In genomic region chr17:50018909-50019308, GRCh38 we compare ENCODE assay signal across 36 cellular contexts. TPM values are rescaled to one million over a fixed set of nuclear protein-coding genes. Genes with fewer than 3 reads are reported as not detected.
"Had no signal": no experiment of that assay in that cellular context is flagged by ENCODE, and none has a peak within 500 bp of the region (broad histone marks: within the 10 kb centered on the region; RNA-seq: fewer than 3 reads in every experiment).

No MANE protein-coding gene starts in this region.

- H3K4me1 ChIP-seq: ascending aorta, parathyroid adenoma, psoas muscle, upper lobe of left lung, vagina had no signal

- DNase-seq: activated CD4-positive, alpha-beta memory T cell treated with anti-CD3 and anti-CD28 coated beads for 36 hours; activated CD4-positive, alpha-beta T cell treated with anti-CD3 and anti-CD28 coated beads, Interleukin-2, amount 10 ng/mL, durations not matched to agents 24 days and 14 days; activated CD8-positive, alpha-beta memory T cell treated with anti-CD3 and anti-CD28 coated beads, Interleukin-2, amount 50 U/mL, for 4 hours; activated effector memory CD4-positive, alpha-beta T cell treated with anti-CD3 and anti-CD28 coated beads, Interleukin-2, amount 50 U/mL, for 16 hours; activated naive CD4-positive, alpha-beta T cell treated with anti-CD3 and anti-CD28 coated beads for 36 hours; activated naive CD8-positive, alpha-beta T cell treated with anti-CD3 and anti-CD28 coated beads, Interleukin-2, amount 10 ng/mL, durations not matched to agents 7 days and 5 days; activated T-cell treated with anti-CD3 and anti-CD28 coated beads, Interleukin-2, amount 50 U/mL, for 1 hour; cortex of kidney; effector memory CD8-positive, alpha-beta T cell; foreskin fibroblast; heart right ventricle; left ventricle myocardium superior; naive thymus-derived CD8-positive, alpha-beta T cell; nucleus accumbens; psoas muscle; stimulated activated CD4-positive, alpha-beta T cell treated with anti-CD3 and anti-CD28 coated beads, Interleukin-15, amount 100 ng/mL, for 24 hours; stimulated activated CD4-positive, alpha-beta T cell treated with anti-CD3 and anti-CD28 coated beads, Interleukin-2, amount 100 ng/mL, for 24 hours; stimulated activated naive B cell treated with anti-CD40 and anti-IgM and Interleukin-4, amounts not matched to agents 10 μg/mL and 1 μg/mL and 100 μg/mL, for 72 hours; stomach; T-helper 9 cell; thyroid gland; upper lobe of left lung; WERI-Rb-1 had no signal

- H3K27ac Mint-ChIP-seq: activated CD4-positive, alpha-beta memory T cell treated with anti-CD3 and anti-CD28 coated beads for 36 hours; activated CD4-positive, alpha-beta T cell treated with anti-CD3 and anti-CD28 coated beads, Interleukin-2, amount 10 ng/mL, durations not matched to agents 24 days and 14 days; activated naive CD4-positive, alpha-beta T cell treated with anti-CD3 and anti-CD28 coated beads for 36 hours; activated naive CD8-positive, alpha-beta T cell treated with anti-CD3 and anti-CD28 coated beads, Interleukin-2, amount 10 ng/mL, durations not matched to agents 7 days and 5 days; activated T-helper 1 cell treated with anti-CD3 and anti-CD28 coated beads, Interleukin-12 subunit alpha, Interleukin-12 subunit beta, Interleukin-2, Interleukin-4 antibody, amounts not matched to agents 30 ng/mL and 10 ng/mL and 1 ng/mL, durations not matched to agents 14 hours and 24 hours and 36 hours; brain; effector memory CD8-positive, alpha-beta T cell; stimulated activated naive B cell treated with anti-CD40 and anti-IgM and Interleukin-4, amounts not matched to agents 10 μg/mL and 1 μg/mL and 100 μg/mL, for 72 hours had no signal

- H3K4me1 Mint-ChIP-seq: activated CD4-positive, alpha-beta T cell treated with anti-CD3 and anti-CD28 coated beads, Interleukin-2, amount 10 ng/mL, durations not matched to agents 24 days and 14 days; activated naive CD8-positive, alpha-beta T cell treated with anti-CD3 and anti-CD28 coated beads, Interleukin-2, amount 10 ng/mL, durations not matched to agents 7 days and 5 days; brain; naive thymus-derived CD8-positive, alpha-beta T cell; stimulated activated naive B cell treated with anti-CD40 and anti-IgM and Interleukin-4, amounts not matched to agents 10 μg/mL and 1 μg/mL and 100 μg/mL, for 72 hours had no signal

- H3K27me3 ChIP-seq: ascending aorta, stomach, thyroid gland, upper lobe of left lung, vagina had no signal

- H3K36me3 ChIP-seq: ascending aorta, heart right ventricle, stomach, thyroid gland, upper lobe of left lung, vagina, WERI-Rb-1 had no signal

- H3K4me3 ChIP-seq: ascending aorta, heart right ventricle, psoas muscle, stomach, thyroid gland, upper lobe of left lung, vagina had no signal

- H3K27ac ChIP-seq: ascending aorta, parathyroid adenoma, psoas muscle, stomach, upper lobe of left lung, vagina, WERI-Rb-1 had no signal

- H3K4me3 Mint-ChIP-seq: activated CD4-positive, alpha-beta memory T cell treated with anti-CD3 and anti-CD28 coated beads for 36 hours; activated CD4-positive, alpha-beta T cell treated with anti-CD3 and anti-CD28 coated beads, Interleukin-2, amount 10 ng/mL, durations not matched to agents 24 days and 14 days; activated naive CD4-positive, alpha-beta T cell treated with anti-CD3 and anti-CD28 coated beads for 36 hours; activated naive CD8-positive, alpha-beta T cell treated with anti-CD3 and anti-CD28 coated beads, Interleukin-2, amount 10 ng/mL, durations not matched to agents 7 days and 5 days; activated T-helper 1 cell treated with anti-CD3 and anti-CD28 coated beads, Interleukin-12 subunit alpha, Interleukin-12 subunit beta, Interleukin-2, Interleukin-4 antibody, amounts not matched to agents 30 ng/mL and 10 ng/mL and 1 ng/mL, durations not matched to agents 14 hours and 24 hours and 36 hours; brain; effector memory CD8-positive, alpha-beta T cell; naive thymus-derived CD8-positive, alpha-beta T cell; neural crest cell; stimulated activated naive B cell treated with anti-CD40 and anti-IgM and Interleukin-4, amounts not matched to agents 10 μg/mL and 1 μg/mL and 100 μg/mL, for 72 hours had no signal

- H3K9me3 ChIP-seq: ascending aorta, psoas muscle, thyroid gland, upper lobe of left lung, vagina had no signal

- H3K9ac ChIP-seq: parathyroid adenoma had no signal

- ATAC-seq: activated CD4-positive, CD25-positive, alpha-beta regulatory T cell treated with anti-CD3 and anti-CD28 coated beads, Interleukin-2, amount 50 U/mL, for 24 hours; effector memory CD8-positive, alpha-beta T cell; esophagus mucosa; left ventricle myocardium superior; naive thymus-derived CD8-positive, alpha-beta T cell; psoas muscle; stimulated activated naive B cell treated with anti-CD40 and anti-IgM and Interleukin-4, amounts not matched to agents 10 μg/mL and 1 μg/mL and 100 μg/mL, for 72 hours had no signal

- H2AFZ ChIP-seq: parathyroid adenoma had no signal

- H3K36me3 Mint-ChIP-seq: brain had no signal

RNA-seq across cellular contexts. Expression of gene DLX3, which starts 23.9 kb away (rescaled TPM):
- total RNA-seq: activated CD4-positive, alpha-beta memory T cell treated with anti-CD3 and anti-CD28 coated beads for 36 hours; activated naive CD4-positive, alpha-beta T cell treated with anti-CD3 and anti-CD28 coated beads for 36 hours; activated naive CD8-positive, alpha-beta T cell treated with anti-CD3 and anti-CD28 coated beads, Interleukin-2, amount 10 ng/mL, durations not matched to agents 7 days and 5 days; activated T-helper 1 cell treated with anti-CD3 and anti-CD28 coated beads, Interleukin-12 subunit alpha, Interleukin-12 subunit beta, Interleukin-2, Interleukin-4 antibody, amounts not matched to agents 30 ng/mL and 10 ng/mL and 1 ng/mL, durations not matched to agents 14 hours and 24 hours and 36 hours; cardiac septum; endothelial cell of umbilical vein; glomerular endothelial cell; left ventricle myocardium superior; lung microvascular endothelial cell; psoas muscle; stomach had no signal
- polyA plus RNA-seq: endothelial cell of umbilical vein had no signal

RNA-seq across cellular contexts. Expression of gene DLX4, which starts 49.9 kb away (rescaled TPM):
- total RNA-seq: activated T-helper 1 cell treated with anti-CD3 and anti-CD28 coated beads, Interleukin-12 subunit alpha, Interleukin-12 subunit beta, Interleukin-2, Interleukin-4 antibody, amounts not matched to agents 30 ng/mL and 10 ng/mL and 1 ng/mL, durations not matched to agents 14 hours and 24 hours and 36 hours; ascending aorta; cerebellum; endothelial cell of umbilical vein; glomerular endothelial cell; left ventricle myocardium superior; lung microvascular endothelial cell; psoas muscle; stomach had no signal
- polyA plus RNA-seq: endothelial cell of umbilical vein, psoas muscle had no signal
